In the genomic region with DNA sequence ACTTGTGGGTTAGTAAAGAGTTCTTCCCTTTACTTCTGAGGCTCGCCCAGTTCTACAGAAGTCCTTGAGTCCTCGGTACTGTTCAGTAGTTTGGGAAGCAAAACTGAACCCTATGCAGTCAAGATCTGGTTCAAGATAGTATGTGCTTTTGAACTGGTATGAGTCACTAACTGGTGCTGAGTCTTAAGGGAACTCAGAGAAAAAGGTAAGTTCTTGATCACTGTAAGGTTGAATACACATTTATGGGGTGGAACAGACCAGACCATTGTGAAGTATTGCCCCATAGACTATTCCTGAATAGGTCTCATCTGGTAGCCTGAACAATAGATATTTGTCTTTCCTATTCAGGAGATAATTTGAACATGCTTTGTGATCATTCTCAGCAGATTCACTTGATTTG, we compare ENCODE assay signal across 17 cellular contexts.
DNase-seq lines count a peak whose midpoint lies in the region; ATAC-seq and TF ChIP-seq lines count a peak whose summit lies in the region.
"Had no signal": no experiment of that assay in that cellular context is flagged by ENCODE, and none has a peak within 500 bp of the region (broad histone marks: within the 10 kb centered on the region; RNA-seq: fewer than 3 reads in every experiment).

No MANE protein-coding gene starts in this region.

- TF ChIP-seq CTCF in WTC11 (IDR thresholded peaks at IDR 0.05), result no peak
- TF ChIP-seq CTCF in foreskin keratinocyte (conservative IDR thresholded peaks at IDR 0.05), result no peak
- TF ChIP-seq CTCF in HFFc6 (IDR thresholded peaks at IDR 0.05), result no peak

- H3K27ac Mint-ChIP-seq in WTC11 (no peak overlapping the region), HFFc6 (no peak overlapping the region)
- H3K27ac Mint-ChIP-seq: CD14-positive monocyte; CD4-positive, alpha-beta memory T cell had no signal

- CTCF ChIA-PET in WTC11 (lab: Charles Lee), result no interaction called here

- H3K4me3 Mint-ChIP-seq in WTC11 (no peak overlapping the region), HFFc6 (no peak overlapping the region)
- H3K4me3 Mint-ChIP-seq: CD14-positive monocyte; CD4-positive, alpha-beta memory T cell; H9 had no signal

- H3K4me1 Mint-ChIP-seq in WTC11 (no peaks in the 10 kb centered on the region), HFFc6 (ENCODE audit: low read depth) (no peaks in the 10 kb centered on the region)
- H3K4me1 Mint-ChIP-seq: CD14-positive monocyte; CD4-positive, alpha-beta memory T cell had no signal

- DNase-seq in M059J (ENCODE audit: low read depth) (peak; percentile 5), WTC11 (ENCODE audit: low spot score) (no peak), foreskin keratinocyte (no peak), NCI-H1048 (lab: John Stamatoyannopoulos, UW) (no peak), HFFc6 (no peak), NCI-H774 (lab: John Stamatoyannopoulos, UW) (no peak)
- DNase-seq: 8988T; CD4-positive, alpha-beta memory T cell; DMS53; DND-41; EL; H9 had no signal

- peak; percentile 34; the same call in 1 of the 2 replicates for ATAC-seq in WTC11
- peak; percentile 46 for ATAC-seq in foreskin keratinocyte
- no peak for ATAC-seq in HG03571 (IDR thresholded peaks at IDR 0.05; ENCODE audit: unreplicated experiment)
- ATAC-seq: GM12878 had no signal

- H3K27me3 Mint-ChIP-seq in WTC11 (ENCODE audit: low read depth) (no peaks in the 10 kb centered on the region), HFFc6 (ENCODE audit: insufficient read depth) (no peaks in the 10 kb centered on the region)
- H3K27me3 Mint-ChIP-seq: CD4-positive, alpha-beta memory T cell had no signal

- no peak overlapping the region for H3K27ac ChIP-seq in foreskin keratinocyte
- H3K27ac ChIP-seq: BLaER1, HL-60 had no signal

- no peaks in the 10 kb centered on the region for H3K27me3 ChIP-seq in foreskin keratinocyte
- H3K27me3 ChIP-seq: BLaER1 had no signal

- POLR2A ChIA-PET in WTC11 (lab: Charles Lee), result no interaction called here

- H3K4me1 ChIP-seq in foreskin keratinocyte, result no peaks in the 10 kb centered on the region

- H3K36me3 Mint-ChIP-seq in WTC11 (0 out of 2 replicates have a peak, but pooled peaks cover 2% of the 10 kb centered on the region), HFFc6 (ENCODE audit: low read depth) (peaks cover 4% of the 10 kb centered on the region; the same call in 1 of the 2 replicates)
- H3K36me3 Mint-ChIP-seq: CD14-positive monocyte; CD4-positive, alpha-beta memory T cell had no signal

- H3K9me3 Mint-ChIP-seq in WTC11, result peaks cover 19% of the 10 kb centered on the region
- peaks cover 48% of the 10 kb centered on the region for H3K9me3 Mint-ChIP-seq in HFFc6

TF ChIP-seq in WTC11, 78 proteins besides CTCF, POLR2A, EP300 and RAD21:
- TF ChIP-seq JUN (CRISPR knock-in tag; IDR thresholded peaks at IDR 0.05) (no peak), MXD4 (CRISPR knock-in tag; IDR thresholded peaks at IDR 0.05; ENCODE audit: borderline replicate concordance) (no peak), FOXK1 (CRISPR knock-in tag; IDR thresholded peaks at IDR 0.05) (no peak), TEAD1 (CRISPR knock-in tag; IDR thresholded peaks at IDR 0.05) (no peak), CREM (CRISPR knock-in tag; IDR thresholded peaks at IDR 0.05) (no peak)
- TF ChIP-seq, protein P1, sequence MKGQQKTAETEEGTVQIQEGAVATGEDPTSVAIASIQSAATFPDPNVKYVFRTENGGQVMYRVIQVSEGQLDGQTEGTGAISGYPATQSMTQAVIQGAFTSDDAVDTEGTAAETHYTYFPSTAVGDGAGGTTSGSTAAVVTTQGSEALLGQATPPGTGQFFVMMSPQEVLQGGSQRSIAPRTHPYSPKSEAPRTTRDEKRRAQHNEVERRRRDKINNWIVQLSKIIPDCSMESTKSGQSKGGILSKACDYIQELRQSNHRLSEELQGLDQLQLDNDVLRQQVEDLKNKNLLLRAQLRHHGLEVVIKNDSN (CRISPR knock-in tag; IDR thresholded peaks at IDR 0.05), result no peak
- TF ChIP-seq, protein P2, sequence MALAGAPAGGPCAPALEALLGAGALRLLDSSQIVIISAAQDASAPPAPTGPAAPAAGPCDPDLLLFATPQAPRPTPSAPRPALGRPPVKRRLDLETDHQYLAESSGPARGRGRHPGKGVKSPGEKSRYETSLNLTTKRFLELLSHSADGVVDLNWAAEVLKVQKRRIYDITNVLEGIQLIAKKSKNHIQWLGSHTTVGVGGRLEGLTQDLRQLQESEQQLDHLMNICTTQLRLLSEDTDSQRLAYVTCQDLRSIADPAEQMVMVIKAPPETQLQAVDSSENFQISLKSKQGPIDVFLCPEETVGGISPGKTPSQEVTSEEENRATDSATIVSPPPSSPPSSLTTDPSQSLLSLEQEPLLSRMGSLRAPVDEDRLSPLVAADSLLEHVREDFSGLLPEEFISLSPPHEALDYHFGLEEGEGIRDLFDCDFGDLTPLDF (CRISPR knock-in tag; IDR thresholded peaks at IDR 0.05), result no peak
- TF ChIP-seq, protein P3, sequence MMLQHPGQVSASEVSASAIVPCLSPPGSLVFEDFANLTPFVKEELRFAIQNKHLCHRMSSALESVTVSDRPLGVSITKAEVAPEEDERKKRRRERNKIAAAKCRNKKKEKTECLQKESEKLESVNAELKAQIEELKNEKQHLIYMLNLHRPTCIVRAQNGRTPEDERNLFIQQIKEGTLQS (CRISPR knock-in tag; conservative IDR thresholded peaks at IDR 0.05), result no peak
- TF ChIP-seq, protein P4, sequence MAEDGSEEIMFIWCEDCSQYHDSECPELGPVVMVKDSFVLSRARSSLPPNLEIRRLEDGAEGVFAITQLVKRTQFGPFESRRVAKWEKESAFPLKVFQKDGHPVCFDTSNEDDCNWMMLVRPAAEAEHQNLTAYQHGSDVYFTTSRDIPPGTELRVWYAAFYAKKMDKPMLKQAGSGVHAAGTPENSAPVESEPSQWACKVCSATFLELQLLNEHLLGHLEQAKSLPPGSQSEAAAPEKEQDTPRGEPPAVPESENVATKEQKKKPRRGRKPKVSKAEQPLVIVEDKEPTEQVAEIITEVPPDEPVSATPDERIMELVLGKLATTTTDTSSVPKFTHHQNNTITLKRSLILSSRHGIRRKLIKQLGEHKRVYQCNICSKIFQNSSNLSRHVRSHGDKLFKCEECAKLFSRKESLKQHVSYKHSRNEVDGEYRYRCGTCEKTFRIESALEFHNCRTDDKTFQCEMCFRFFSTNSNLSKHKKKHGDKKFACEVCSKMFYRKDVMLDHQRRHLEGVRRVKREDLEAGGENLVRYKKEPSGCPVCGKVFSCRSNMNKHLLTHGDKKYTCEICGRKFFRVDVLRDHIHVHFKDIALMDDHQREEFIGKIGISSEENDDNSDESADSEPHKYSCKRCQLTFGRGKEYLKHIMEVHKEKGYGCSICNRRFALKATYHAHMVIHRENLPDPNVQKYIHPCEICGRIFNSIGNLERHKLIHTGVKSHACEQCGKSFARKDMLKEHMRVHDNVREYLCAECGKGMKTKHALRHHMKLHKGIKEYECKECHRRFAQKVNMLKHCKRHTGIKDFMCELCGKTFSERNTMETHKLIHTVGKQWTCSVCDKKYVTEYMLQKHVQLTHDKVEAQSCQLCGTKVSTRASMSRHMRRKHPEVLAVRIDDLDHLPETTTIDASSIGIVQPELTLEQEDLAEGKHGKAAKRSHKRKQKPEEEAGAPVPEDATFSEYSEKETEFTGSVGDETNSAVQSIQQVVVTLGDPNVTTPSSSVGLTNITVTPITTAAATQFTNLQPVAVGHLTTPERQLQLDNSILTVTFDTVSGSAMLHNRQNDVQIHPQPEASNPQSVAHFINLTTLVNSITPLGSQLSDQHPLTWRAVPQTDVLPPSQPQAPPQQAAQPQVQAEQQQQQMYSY (CRISPR knock-in tag; IDR thresholded peaks at IDR 0.05), result no peak
- TF ChIP-seq, protein P5, sequence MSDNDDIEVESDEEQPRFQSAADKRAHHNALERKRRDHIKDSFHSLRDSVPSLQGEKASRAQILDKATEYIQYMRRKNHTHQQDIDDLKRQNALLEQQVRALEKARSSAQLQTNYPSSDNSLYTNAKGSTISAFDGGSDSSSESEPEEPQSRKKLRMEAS (CRISPR knock-in tag; IDR thresholded peaks at IDR 0.05), result no peak
TF ChIP-seq in WTC11: peak in this region for 0.
